Comparison of ENCODE assay signal across 8 cellular contexts in genomic region chr14:102139248-102140026, GRCh38. TPM values are rescaled to one million over a fixed set of nuclear protein-coding genes. Genes with fewer than 3 reads are reported as not detected.
A peak's percentile ranks its signal among the peaks of the same experiment; 100 is the strongest.
DNase-seq lines count a peak whose midpoint lies in the region; TF ChIP-seq lines count a peak whose summit lies in the region.

Gene WDR20, plus strand, starts transcription at chr14:102139897. Its CDS starts 27 bp downstream, at chr14:102139924.

- peaks cover 45% of the 10 kb centered on the region for H3K79me2 ChIP-seq in MM.1S (ENCODE audit: low read length)
- H3K79me2 ChIP-seq in neural progenitor cell (ENCODE audit: low read depth), result peaks cover 60% of the 10 kb centered on the region

- H3K4me3 Mint-ChIP-seq in neural progenitor cell, result peak within 1 kb of the TSS; percentile 99

- H3K27me3 ChIP-seq in MM.1S (replicated peaks; ENCODE audit: insufficient read depth, low read length) (no peaks in the 10 kb centered on the region), neural progenitor cell (no peaks in the 10 kb centered on the region)

- H3K9ac ChIP-seq in MM.1S (ENCODE audit: low read length), result peak within 1 kb of the TSS; percentile 80
- H3K9ac ChIP-seq in neural progenitor cell, result peak within 1 kb of the TSS; percentile 94

- H3K27ac Mint-ChIP-seq in neural progenitor cell, result peak within 1 kb of the TSS; percentile 96

- H3K4me1 Mint-ChIP-seq in neural progenitor cell, result peaks cover 19% of the 10 kb centered on the region

- no peaks in the 10 kb centered on the region for H3K36me3 ChIP-seq in MM.1S (replicated peaks; ENCODE audit: insufficient read depth, low read length)
- H3K36me3 ChIP-seq in neural progenitor cell, result no peaks in the 10 kb centered on the region

- H3K27me3 Mint-ChIP-seq in neural progenitor cell (ENCODE audit: insufficient read depth, low read depth), result peaks cover 2% of the 10 kb centered on the region

- H3K9me3 ChIP-seq in MM.1S (replicated peaks; ENCODE audit: insufficient read depth, low read length) (no peaks in the 10 kb centered on the region), neural progenitor cell (ENCODE audit: low read depth) (no peaks in the 10 kb centered on the region)

- peaks cover 2% of the 10 kb centered on the region for H3K36me3 Mint-ChIP-seq in neural progenitor cell

- no peaks in the 10 kb centered on the region for H3K4me1 ChIP-seq in MM.1S (ENCODE audit: low read length)
- H3K4me1 ChIP-seq in neural progenitor cell, result peaks cover 19% of the 10 kb centered on the region

- H2AFZ ChIP-seq in MM.1S (ENCODE audit: low read length) (peak within 1 kb of the TSS; percentile 80), neural progenitor cell (replicated peaks) (peak within 1 kb of the TSS; percentile 93)

- H3K4me3 ChIP-seq in MM.1S (ENCODE audit: low read length) (peak within 1 kb of the TSS; percentile 83), foreskin fibroblast (ENCODE audit: low read depth in 1 of 2, low read length in 2 of 2) (peak within 1 kb of the TSS; percentile 61 to 96), neural progenitor cell (peak within 1 kb of the TSS; percentile 91)

- no peaks in the 10 kb centered on the region for H3K9me3 Mint-ChIP-seq in neural progenitor cell

- H3K4me2 ChIP-seq in MM.1S (ENCODE audit: low read depth, low read length) (peak within 1 kb of the TSS; percentile 72), neural progenitor cell (peak within 1 kb of the TSS; percentile 94)

- TF ChIP-seq CTCF in MM.1S (IDR thresholded peaks at IDR 0.05; ENCODE audit: low read length) (no peak), foreskin fibroblast (IDR thresholded peaks at IDR 0.05; ENCODE audit: low read depth, low read length) (no peak), neural progenitor cell (IDR thresholded peaks at IDR 0.05) (peak; percentile 24)

- peak within 1 kb of the TSS; percentile 61; the same call in 1 of the 2 replicates for H3K27ac ChIP-seq in MM.1S (ENCODE audit: low read length)
- H3K27ac ChIP-seq in neural progenitor cell, result peak within 1 kb of the TSS; percentile 86

- DNase-seq in GF-D8 (lab: John Stamatoyannopoulos, UW) (peak; percentile 70), HCEC 1CT (peak; percentile 93), MM.1S (peak; percentile 90), SIG-M5 (lab: John Stamatoyannopoulos, UW) (peak; percentile 66), activated gamma-delta T cell (lab: John Stamatoyannopoulos, UW) (peak; percentile 99), foreskin fibroblast (peak; percentile 94 to 98), neural progenitor cell (ENCODE audit: low spot score) (peak; percentile 100), stromal cell of bone marrow (ENCODE audit: low read depth) (peak; percentile 90)

- H4K20me1 ChIP-seq in MM.1S (ENCODE audit: insufficient read depth, low read length) (no peaks in the 10 kb centered on the region), neural progenitor cell (ENCODE audit: low read depth) (peaks cover 35% of the 10 kb centered on the region)

- H3F3A ChIP-seq in MM.1S (ENCODE audit: insufficient read depth, low read length) (no peaks in the 10 kb centered on the region), neural progenitor cell (ENCODE audit: low read depth) (peaks cover 8% of the 10 kb centered on the region)

- no peaks in the 10 kb centered on the region for H3K9me2 ChIP-seq in MM.1S (replicated peaks; ENCODE audit: insufficient read depth, low read length)

RNA-seq across cellular contexts. Expression of gene WDR20, which starts in this region (rescaled TPM):
- total RNA-seq in neural progenitor cell (ENCODE audit: low replicate concordance), result 18.2 and 22.4 TPM in 2 replicates

Comparison
In these comparisons a context has a peak if more than half of its experiments do, and no peak if none do; other contexts are left out.
1. Peak in every context shown above with its lines: DNase-seq, H3K4me3 ChIP-seq and H3K27ac ChIP-seq.